In genomic region chr4:7938513-7939376, GRCh38 we compare ENCODE assay signal across 8 cellular contexts. TPM values are rescaled to one million over a fixed set of nuclear protein-coding genes. Genes with fewer than 3 reads are reported as not detected.
A peak's percentile ranks its signal among the peaks of the same experiment; 100 is the strongest.
DNase-seq lines count a peak whose midpoint lies in the region; ATAC-seq and TF ChIP-seq lines count a peak whose summit lies in the region.

No MANE protein-coding gene starts in this region.

- H3K27me3 Mint-ChIP-seq in progenitor cell of endocrine pancreas: no peaks in the 10 kb centered on the region

- intact Hi-C loops in heart left ventricle (cut with DNase I): loop anchor here in 5 of 10 donors (5.0 to 10.0 kb wide), 7 partner anchors 34 to 136 kb away; no protein-coding TSS in a partner anchor

- peak overlapping the region; percentile 39 to 96 (median 89) for H3K27ac ChIP-seq in heart left ventricle

- H3K27me3 ChIP-seq in heart left ventricle: peaks cover 0 to 12% (median 0%) of the 10 kb centered on the region in 9 donors

- 2 to 4% (median 3%) methylated on average over 29 to 78 of the region's 78 CpGs for WGBS in heart left ventricle, 4 donors

- H3K36me3 Mint-ChIP-seq in progenitor cell of endocrine pancreas (ENCODE audit: insufficient read depth): no peaks in the 10 kb centered on the region

- H3K4me3 Mint-ChIP-seq in progenitor cell of endocrine pancreas (ENCODE audit: low read depth): peak overlapping the region; percentile 74

- TF ChIP-seq CTCF in heart left ventricle (IDR thresholded peaks at IDR 0.05): no peak
- no peak for TF ChIP-seq CTCF in progenitor cell of endocrine pancreas (IDR thresholded peaks at IDR 0.05; ENCODE audit: unreplicated experiment)

- peak overlapping the region; percentile 68 to 97 (median 84) for H3K4me3 ChIP-seq in heart left ventricle

- H3K4me1 Mint-ChIP-seq in progenitor cell of endocrine pancreas (ENCODE audit: low read depth): peaks cover 32% of the 10 kb centered on the region

- peaks cover 0 to 4% (median 0%) of the 10 kb centered on the region in 12 donors for H3K9me3 ChIP-seq in heart left ventricle

- peak; percentile 40 for DNase-seq in stimulated activated CD4-positive, alpha-beta T cell treated with anti-CD3 and anti-CD28 coated beads, Interleukin-15, amount 100 ng/mL, for 24 hours
- no peak for DNase-seq in stimulated activated CD4-positive, alpha-beta T cell treated with anti-CD3 and anti-CD28 coated beads, Interleukin-4, amount 100 ng/mL, for 24 hours
- peak; percentile 19 for DNase-seq in activated naive CD4-positive, alpha-beta T cell treated with anti-CD3 and anti-CD28 coated beads, Interleukin-2, amount 50 U/mL, for 16 hours
- DNase-seq in heart left ventricle (peak in 4 of 5 donors; percentile 39 to 74 (median 56)), progenitor cell of endocrine pancreas (ENCODE audit: low spot score, unreplicated experiment) (peak; percentile 12), NCI-H345 treated with DMSO at 0.1 percent for 48 hours (lab: John Stamatoyannopoulos, UW; ENCODE audit: unreplicated experiment) (no peak)

- TF ChIP-seq POLR2A in heart left ventricle (IDR thresholded peaks at IDR 0.05): no peak

- no peaks in the 10 kb centered on the region for H3K36me3 ChIP-seq in heart left ventricle

- ATAC-seq in heart left ventricle (peak; percentile 33 to 61 (median 46)), HG02610 (IDR thresholded peaks at IDR 0.05; ENCODE audit: unreplicated experiment) (no peak), GM19351 (IDR thresholded peaks at IDR 0.05; ENCODE audit: unreplicated experiment) (no peak)

- peaks cover 0 to 30% (median 11%) of the 10 kb centered on the region in 12 donors for H3K4me1 ChIP-seq in heart left ventricle

- no peaks in the 10 kb centered on the region for H3K9me3 Mint-ChIP-seq in progenitor cell of endocrine pancreas (ENCODE audit: low read depth)

- peak overlapping the region; percentile 61 for H3K27ac Mint-ChIP-seq in progenitor cell of endocrine pancreas

RNA-seq across cellular contexts. Expression of gene AFAP1, which starts 0.9 kb away (rescaled TPM):
- total RNA-seq in heart left ventricle (10 to 100 TPM in 3 of 9 donors, 1 to 10 TPM in 6; 4.5 to 18.0 (median 7.0) TPM), progenitor cell of endocrine pancreas (31.9 and 32.9 TPM in 2 replicates)
- polyA plus RNA-seq in heart left ventricle: 1 to 10 TPM; 2.0 to 4.5 TPM

Comparison
In these comparisons a context has a peak if more than half of its experiments do, and no peak if none do; other contexts are left out.
1. DNase-seq: peak in stimulated activated CD4-positive, alpha-beta T cell treated with anti-CD3 and anti-CD28 coated beads, Interleukin-15, amount 100 ng/mL, for 24 hours (single experiment), activated naive CD4-positive, alpha-beta T cell treated with anti-CD3 and anti-CD28 coated beads, Interleukin-2, amount 50 U/mL, for 16 hours (single experiment), heart left ventricle (4 of 5) and progenitor cell of endocrine pancreas (single experiment); none in stimulated activated CD4-positive, alpha-beta T cell treated with anti-CD3 and anti-CD28 coated beads, Interleukin-4, amount 100 ng/mL, for 24 hours (single experiment) and NCI-H345 treated with DMSO at 0.1 percent for 48 hours (single experiment).
2. ATAC-seq: peak in heart left ventricle (4 of 4); none in HG02610 (single experiment) and GM19351 (single experiment).